ENCODE assay signal across 12 cellular contexts in genomic region chr4:152243890-152244595, GRCh38.
DNase-seq lines count a peak whose midpoint lies in the region; ATAC-seq, FAIRE-seq and TF ChIP-seq lines count a peak whose summit lies in the region.
"Had no signal": no experiment of that assay in that cellular context is flagged by ENCODE, and none has a peak within 500 bp of the region (broad histone marks: within the 10 kb centered on the region; RNA-seq: fewer than 3 reads in every experiment).

No MANE protein-coding gene starts in this region.

- H3K27me3 ChIP-seq in gastroesophageal sphincter = peaks cover 8% of the 10 kb centered on the region
- H3K27me3 ChIP-seq in small intestine (ENCODE audit: control insufficient read depth in 2 of 2, insufficient read depth in 2 of 2, low read length in 2 of 2) = no peaks in the 10 kb centered on the region

- FAIRE-seq in small intestine (lab: Jason Lieb, UNC) = no peak
- FAIRE-seq: A204.1 had no signal

- DNase-seq in DMS53 (lab: John Stamatoyannopoulos, UW) = peak; percentile 4
- no peak for DNase-seq in DMS53 treated with DMSO at 0.1 percent for 48 hours (lab: John Stamatoyannopoulos, UW; ENCODE audit: unreplicated experiment)
- DNase-seq in RPMI7951 (ENCODE audit: low read depth) = peak; percentile 65
- DNase-seq in small intestine = peak; percentile 2
- DNase-seq in coronary artery (ENCODE audit: low spot score) = no peak
- DNase-seq: anterior cingulate cortex, NCI-H2029 had no signal

- TF ChIP-seq CTCF in gastroesophageal sphincter (IDR thresholded peaks at IDR 0.05) = no peak
- TF ChIP-seq CTCF in coronary artery (IDR thresholded peaks at IDR 0.05) = no peak

- H3K4me3 ChIP-seq in gastroesophageal sphincter (no peak overlapping the region), small intestine (ENCODE audit: low read depth in 1 of 2, low read length in 2 of 2) (no peak overlapping the region), coronary artery (no peak overlapping the region)

- no peaks in the 10 kb centered on the region for H3K9me3 ChIP-seq in gastroesophageal sphincter
- H3K9me3 ChIP-seq in small intestine (ENCODE audit: control insufficient read depth, low read depth) = no peaks in the 10 kb centered on the region

- TF ChIP-seq POLR2A in gastroesophageal sphincter (IDR thresholded peaks at IDR 0.05) = no peak

- H3K4me1 ChIP-seq in gastroesophageal sphincter (peaks cover 0 to 11% (median 0%) of the 10 kb centered on the region in 3 donors), small intestine (ENCODE audit: control insufficient read depth in 2 of 2, insufficient read depth in 1 of 2, low read depth in 1 of 2, low read length in 1 of 2) (no peaks in the 10 kb centered on the region)

- H3K36me3 ChIP-seq in gastroesophageal sphincter (no peaks in the 10 kb centered on the region), small intestine (ENCODE audit: control insufficient read depth in 2 of 2, insufficient read depth in 2 of 2, low read length in 2 of 2) (no peaks in the 10 kb centered on the region)

- H3K27ac ChIP-seq in gastroesophageal sphincter (peak overlapping the region in 1 of 4 donors; percentile 22), small intestine (ENCODE audit: low read depth in 1 of 2, low read length in 1 of 2) (no peak overlapping the region), coronary artery (peak overlapping the region in 1 of 2 donors; percentile 26)

- no peak for TF ChIP-seq EP300 in gastroesophageal sphincter (IDR thresholded peaks at IDR 0.05)

- ATAC-seq in gastroesophageal sphincter (peak; percentile 76), GM18907 (IDR thresholded peaks at IDR 0.05; ENCODE audit: unreplicated experiment) (no peak), GM19395 (IDR thresholded peaks at IDR 0.05; ENCODE audit: unreplicated experiment) (no peak)
- ATAC-seq: stimulated activated effector memory CD8-positive, alpha-beta T cell treated with anti-CD3 and anti-CD28 coated beads, Interleukin-12 subunit alpha, Interleukin-12 subunit beta, amount 100 ng/mL, for 72 hours had no signal

- WGBS in gastroesophageal sphincter (ENCODE audit: low coverage in 1 of 2), 2 donors = 46 to 54% methylated on average over 7 to 8 of the region's 11 CpGs
- WGBS in small intestine, 3 donors = 62 to 76% (median 64%) methylated on average over 11 of the region's 11 CpGs

Comparison
In these comparisons a context has a peak if more than half of its experiments do, and no peak if none do; other contexts are left out.
1. DNase-seq: peak in DMS53 (single experiment), RPMI7951 (single experiment) and small intestine (single experiment); none in DMS53 treated with DMSO at 0.1 percent for 48 hours (single experiment) and coronary artery (single experiment).